In genomic region chr2:45923701-45924100, GRCh38 we compare ENCODE assay signal across 14 cellular contexts.
"Had no signal": no experiment of that assay in that cellular context is flagged by ENCODE, and none has a peak within 500 bp of the region (broad histone marks: within the 10 kb centered on the region; RNA-seq: fewer than 3 reads in every experiment).

No MANE protein-coding gene starts in this region.

- H3K36me3 ChIP-seq: ovary, tibial nerve had no signal

- H3K4me1 Mint-ChIP-seq: nephron had no signal

- H3K27me3 Mint-ChIP-seq: brain, T-cell had no signal

- H3K36me3 Mint-ChIP-seq: brain, T-cell had no signal

- H3K4me3 ChIP-seq: ovary, tibial nerve had no signal

- H3K27me3 ChIP-seq: ovary, tibial nerve had no signal

- H3K4me3 Mint-ChIP-seq: activated T-helper 1 cell treated with anti-CD3 and anti-CD28 coated beads, Interleukin-12 subunit alpha, Interleukin-12 subunit beta, Interleukin-2, Interleukin-4 antibody, amounts not matched to agents 30 ng/mL and 10 ng/mL and 1 ng/mL, durations not matched to agents 14 hours and 24 hours and 36 hours; brain; nephron; T-cell had no signal

- DNase-seq: activated CD4-positive, alpha-beta T cell treated with anti-CD3 and anti-CD28 coated beads for 4 hours; activated naive CD4-positive, alpha-beta T cell treated with Interleukin-2 at 50 U/mL for 16 hours; cerebellar nuclear complex; dermis blood vessel endothelial cell; erythroblast; left cardiac atrium; mesenchymal stem cell; ovary; T-cell; T1000 had no signal

- H3K9me3 Mint-ChIP-seq: activated T-helper 1 cell treated with anti-CD3 and anti-CD28 coated beads, Interleukin-12 subunit alpha, Interleukin-12 subunit beta, Interleukin-2, Interleukin-4 antibody, amounts not matched to agents 30 ng/mL and 10 ng/mL and 1 ng/mL, durations not matched to agents 14 hours and 24 hours and 36 hours; nephron; T-cell had no signal

- H3K27ac ChIP-seq: ovary, tibial nerve had no signal

- H3K9me3 ChIP-seq: ovary, tibial nerve had no signal

- H3K27ac Mint-ChIP-seq: activated T-helper 1 cell treated with anti-CD3 and anti-CD28 coated beads, Interleukin-12 subunit alpha, Interleukin-12 subunit beta, Interleukin-2, Interleukin-4 antibody, amounts not matched to agents 30 ng/mL and 10 ng/mL and 1 ng/mL, durations not matched to agents 14 hours and 24 hours and 36 hours; nephron; T-cell had no signal

- ATAC-seq: left cardiac atrium, T-cell had no signal
